Comparison of ENCODE assay signal across 8 cellular contexts in the genomic region with DNA sequence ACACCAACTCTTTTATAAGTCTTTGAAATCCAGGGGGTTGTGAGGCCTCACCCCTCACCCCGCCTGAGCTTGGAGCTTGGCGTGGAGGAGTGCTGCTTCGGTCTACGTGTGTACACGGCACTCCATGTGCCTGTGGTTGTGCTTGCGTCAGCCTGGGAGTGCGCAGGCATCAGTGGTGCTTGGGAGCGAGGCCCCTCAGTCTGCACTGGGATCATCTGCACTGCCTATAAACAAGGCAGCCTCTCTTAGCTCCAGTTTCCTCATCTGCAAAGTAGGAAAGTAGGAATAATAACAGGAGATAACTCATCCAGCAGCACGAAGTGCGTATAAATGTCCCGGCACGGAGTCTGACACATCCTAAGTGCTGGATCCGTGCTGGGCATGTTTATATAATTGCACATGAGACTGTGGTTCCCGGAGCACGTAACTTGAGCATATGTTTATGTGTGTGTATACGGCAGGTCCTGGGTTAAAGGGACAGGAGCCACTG. TPM values are rescaled to one million over a fixed set of nuclear protein-coding genes. Genes with fewer than 3 reads are reported as not detected.
A peak's percentile ranks its signal among the peaks of the same experiment; 100 is the strongest.
DNase-seq lines count a peak whose midpoint lies in the region; ATAC-seq and TF ChIP-seq lines count a peak whose summit lies in the region.

No MANE protein-coding gene starts in this region.

- H3K36me3 Mint-ChIP-seq in nephron (ENCODE audit: low read depth) = no peaks in the 10 kb centered on the region

- H4K91ac ChIP-seq in IMR-90 (ENCODE audit: insufficient read depth, low read depth, low read length) = peak overlapping the region; percentile 96

- peak overlapping the region; percentile 90 for H3K27ac ChIP-seq in IMR-90 (ENCODE audit: insufficient read depth, low read length)
- H3K27ac ChIP-seq in esophagus (ENCODE audit: low read depth in 2 of 2, low read length in 1 of 2) = peak overlapping the region; percentile 81 to 88
- H3K27ac ChIP-seq in vagina = peak overlapping the region; percentile 92

- peak overlapping the region; percentile 86 for H3K18ac ChIP-seq in IMR-90 (ENCODE audit: low read depth, low read length)

- H3K27me3 ChIP-seq in IMR-90 (ENCODE audit: control insufficient read depth, insufficient read depth, low read length) (no peaks in the 10 kb centered on the region), esophagus (ENCODE audit: control insufficient read depth in 1 of 2, insufficient read depth in 2 of 2, low read length in 2 of 2) (no peaks in the 10 kb centered on the region), vagina (no peaks in the 10 kb centered on the region)

- H2AK9ac ChIP-seq in IMR-90 (replicated peaks; ENCODE audit: low read depth, low read length, poor library complexity) = peak overlapping the region; percentile 86

- POLR2A ChIA-PET in IMR-90 (lab: Charles Lee; ENCODE audit: unreplicated experiment) = interaction anchor here (0.5 kb wide), 1 partner anchor 1877 kb away, joined by 3 read pairs; no protein-coding TSS in a partner anchor

- in situ Hi-C loops in IMR-90 (cut with MboI; ENCODE audit: low sequenced_read_pairs) = no loop called here

- no peaks in the 10 kb centered on the region for H3K9me3 ChIP-seq in IMR-90 (ENCODE audit: control insufficient read depth, insufficient read depth, low read length)
- no peaks in the 10 kb centered on the region for H3K9me3 ChIP-seq in esophagus (ENCODE audit: control insufficient read depth in 2 of 2, insufficient read depth in 1 of 2, low read depth in 1 of 2, low read length in 1 of 2)
- H3K9me3 ChIP-seq in vagina = no peaks in the 10 kb centered on the region

- peak overlapping the region; percentile 74 for H2BK120ac ChIP-seq in IMR-90 (ENCODE audit: low read depth, low read length)

- CTCF ChIA-PET in IMR-90 (lab: Yijun Ruan, JAX) = no interaction called here

- no peak; the same call in 1 of the 2 replicates for TF ChIP-seq RAD21 in IMR-90 (IDR thresholded peaks at IDR 0.05; ENCODE audit: low read length)

- H4K20me1 ChIP-seq in IMR-90 (ENCODE audit: insufficient read depth, low read length) = peaks cover 17% of the 10 kb centered on the region

- peak overlapping the region; percentile 71 for H3K4me2 ChIP-seq in IMR-90 (ENCODE audit: low read depth, low read length)

- peaks cover 2% of the 10 kb centered on the region for H3K27me3 Mint-ChIP-seq in nephron (ENCODE audit: low read depth)

- peak overlapping the region; percentile 89 for H3K4ac ChIP-seq in IMR-90 (ENCODE audit: low read depth, low read length)

- ATAC-seq in GM19463 (IDR thresholded peaks at IDR 0.05; ENCODE audit: unreplicated experiment) (peak; percentile 20), IMR-90 (ENCODE audit: low read depth) (peak; percentile 57)

- H2AFZ ChIP-seq in IMR-90 (replicated peaks; ENCODE audit: low read length, poor library complexity) = peak overlapping the region; percentile 82

- peak overlapping the region; percentile 88 for H3K9ac ChIP-seq in IMR-90 (ENCODE audit: low read depth, low read length)

- H3K79me1 ChIP-seq in IMR-90 (ENCODE audit: low read depth in 1 of 2, low read length in 2 of 2) = peaks cover 4 to 45% of the 10 kb centered on the region in 2 experiments; a peak in 3 of 4 replicates

- H3K56ac ChIP-seq in IMR-90 (ENCODE audit: extremely low read depth, insufficient read depth, low read length) = peak overlapping the region; percentile 95

- intact Hi-C loops in IMR-90 (cut with micrococcal nuclease) (loop anchor here (1.0 to 10.0 kb wide), 4 partner anchors 43 to 450 kb away; a partner anchor contains a TSS), vagina (cut with DNase I) (no loop called here)

- H3K27ac Mint-ChIP-seq in nephron = peak overlapping the region; percentile 95 to 97 (median 96)

- H3K4me1 Mint-ChIP-seq in nephron = peaks cover 58% of the 10 kb centered on the region

- H3K4me3 ChIP-seq in AG10803 (ENCODE audit: low read length) (peak overlapping the region; percentile 84), IMR-90 (ENCODE audit: insufficient read depth, low read depth, low read length) (peak overlapping the region; percentile 48), esophagus (ENCODE audit: low read depth in 1 of 2, low read length in 2 of 2) (peak overlapping the region; percentile 44 to 67), vagina (peak overlapping the region; percentile 64 to 65)

- H2AK5ac ChIP-seq in IMR-90 (ENCODE audit: low read depth, low read length) = peak overlapping the region; percentile 69

- peaks cover 4% of the 10 kb centered on the region; the same call in 1 of the 2 replicates for H3K9me1 ChIP-seq in IMR-90 (ENCODE audit: insufficient read depth, low read length)

- no TSS peak for BruUV-seq in IMR-90 (replicated peaks; lab: Mats Ljungman, UMichigan)

- H3K4me1 ChIP-seq in IMR-90 (ENCODE audit: control insufficient read depth, insufficient read depth, low read length) (peaks cover 19% of the 10 kb centered on the region), esophagus (ENCODE audit: control insufficient read depth in 2 of 2, insufficient read depth in 2 of 2, low read length in 1 of 2) (peaks cover 8 to 38% of the 10 kb centered on the region in 2 donors), vagina (peaks cover 55% of the 10 kb centered on the region)

- peak overlapping the region; percentile 80 for H4K5ac ChIP-seq in IMR-90 (ENCODE audit: low read depth, low read length)

- TF ChIP-seq CTCF in AG10803 (conservative IDR thresholded peaks at IDR 0.05; ENCODE audit: low read length) (no peak), IMR-90 (conservative IDR thresholded peaks at IDR 0.05; ENCODE audit: low read depth, low read length) (no peak), nephron (IDR thresholded peaks at IDR 0.05; ENCODE audit: unreplicated experiment in 3 of 3) (no peak), vagina (IDR thresholded peaks at IDR 0.05) (no peak)

- H3K14ac ChIP-seq in IMR-90 (replicated peaks; ENCODE audit: low read depth, low read length) = peak overlapping the region; percentile 94

- H2BK15ac ChIP-seq in IMR-90 (ENCODE audit: low read depth, low read length) = peak overlapping the region; percentile 26; the same call in 2 of the 3 replicates

- peak overlapping the region; percentile 90 for H2BK5ac ChIP-seq in IMR-90 (ENCODE audit: low read depth, low read length, poor library complexity, severe bottlenecking)

- peak overlapping the region; percentile 79 for H2BK20ac ChIP-seq in IMR-90 (ENCODE audit: low read depth, low read length)

- dilution Hi-C loops in IMR-90 (cut with HindIII; ENCODE audit: low sequenced_read_pairs, unreplicated experiment) = no loop called here

- peak overlapping the region; percentile 78 to 94 for H4K8ac ChIP-seq in IMR-90 (ENCODE audit: low read depth in 2 of 2, low read length in 2 of 2)

- H3K4me3 Mint-ChIP-seq in nephron = peak overlapping the region; percentile 89 to 95 (median 90)

- H3K9me3 Mint-ChIP-seq in nephron = no peaks in the 10 kb centered on the region

- DNase-seq in AG10803 (ENCODE audit: low read depth) (peak; percentile 92), IMR-90 (peak; percentile 98), vagina (ENCODE audit: extremely low spot score in 2 of 2) (no peak), inferior parietal cortex (ENCODE audit: extremely low spot score) (no peak)
- DNase-seq in activated CD8-positive, alpha-beta memory T cell treated with anti-CD3 and anti-CD28 coated beads, Interleukin-2, amount 50 U/mL, for 4 hours = peak; percentile 49

- H3K23ac ChIP-seq in IMR-90 (ENCODE audit: low read depth, low read length) = peak overlapping the region; percentile 85

- WGBS in IMR-90 (ENCODE audit: extremely low coverage in 2 of 2, insufficient read length in 1 of 2), 2 experiments = 0% methylated on average over 10 of the region's 16 CpGs; no CpG with 5 or more reads in 1 of the 2 experiments
- 32 to 36% methylated on average over 16 of the region's 16 CpGs for WGBS in esophagus, 2 donors

- peaks cover 5% of the 10 kb centered on the region; the same call in 1 of the 2 replicates for H3K36me3 ChIP-seq in IMR-90 (ENCODE audit: control insufficient read depth, insufficient read depth, low read length)
- H3K36me3 ChIP-seq in esophagus (ENCODE audit: control insufficient read depth in 2 of 2, insufficient read depth in 2 of 2, low read length in 1 of 2) = no peaks in the 10 kb centered on the region
- H3K36me3 ChIP-seq in vagina = no peaks in the 10 kb centered on the region

- TF ChIP-seq POLR2A in IMR-90 (IDR thresholded peaks at IDR 0.05; ENCODE audit: low read depth, low read length) (no peak; the same call in none of the 2 replicates), vagina (IDR thresholded peaks at IDR 0.05) (peak in 1 of 2 donors; percentile 42)

TF ChIP-seq in IMR-90, 13 proteins besides CTCF, POLR2A, EP300 and RAD21 (continues in another document):
- TF ChIP-seq RCOR1 (IDR thresholded peaks at IDR 0.05; ENCODE audit: insufficient replicate concordance, low read length) = peak; percentile 87
- no peak for TF ChIP-seq CHD1 (IDR thresholded peaks at IDR 0.05; ENCODE audit: low read depth, low read length)
- peak; percentile 99 for TF ChIP-seq BHLHE40 (IDR thresholded peaks at IDR 0.05; ENCODE audit: low read depth, low read length)
- TF ChIP-seq SMC3 (IDR thresholded peaks at IDR 0.05; ENCODE audit: low read depth, low read length) = no peak
- TF ChIP-seq NFE2L2 (IDR thresholded peaks at IDR 0.05; ENCODE audit: low read depth, low read length) = peak; percentile 37; the same call in 1 of the 2 replicates
- TF ChIP-seq FOS (IDR thresholded peaks at IDR 0.05; ENCODE audit: low read depth, low read length) = peak; percentile 83
- TF ChIP-seq, protein P1, sequence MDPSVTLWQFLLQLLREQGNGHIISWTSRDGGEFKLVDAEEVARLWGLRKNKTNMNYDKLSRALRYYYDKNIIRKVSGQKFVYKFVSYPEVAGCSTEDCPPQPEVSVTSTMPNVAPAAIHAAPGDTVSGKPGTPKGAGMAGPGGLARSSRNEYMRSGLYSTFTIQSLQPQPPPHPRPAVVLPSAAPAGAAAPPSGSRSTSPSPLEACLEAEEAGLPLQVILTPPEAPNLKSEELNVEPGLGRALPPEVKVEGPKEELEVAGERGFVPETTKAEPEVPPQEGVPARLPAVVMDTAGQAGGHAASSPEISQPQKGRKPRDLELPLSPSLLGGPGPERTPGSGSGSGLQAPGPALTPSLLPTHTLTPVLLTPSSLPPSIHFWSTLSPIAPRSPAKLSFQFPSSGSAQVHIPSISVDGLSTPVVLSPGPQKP (IDR thresholded peaks at IDR 0.05; ENCODE audit: borderline replicate concordance, low read depth, low read length) = no peak
- TF ChIP-seq MAZ (IDR thresholded peaks at IDR 0.05; ENCODE audit: borderline replicate concordance, low read depth, low read length) = peak; percentile 73; the same call in 1 of the 2 replicates
- no peak for TF ChIP-seq RFX5 (IDR thresholded peaks at IDR 0.05; ENCODE audit: low read depth, low read length)
- TF ChIP-seq MXI1 (IDR thresholded peaks at IDR 0.05; ENCODE audit: borderline replicate concordance, low read depth, low read length) = peak; percentile 78; the same call in 1 of the 2 replicates
- no peak for TF ChIP-seq MAFK (IDR thresholded peaks at IDR 0.05; ENCODE audit: low read depth, low read length)

RNA-seq across cellular contexts. Expression of a gene that starts 1.2 kb away (rescaled TPM):
- 53.4 and 53.6 TPM in 2 replicates for total RNA-seq in IMR-90 (2012; rRNA removed)
- polyA plus RNA-seq in IMR-90 (2012; rRNA removed) = 96.3 and 103 TPM in 2 replicates
- 65.7 and 153 TPM in 2 replicates for polyA plus RNA-seq in IMR-90 (2012; cell fraction: cytosol; rRNA removed)
- polyA plus RNA-seq in IMR-90 (2012; cell fraction: nucleus; rRNA removed; ENCODE audit: low replicate concordance) = 35.4 and 45.3 TPM in 2 replicates
- polyA plus RNA-seq in esophagus = 10 to 100 TPM; 23.7 to 25.0 TPM
- total RNA-seq in vagina = 84.2 TPM

Comparison
In these comparisons a context has a peak if more than half of its experiments do, and no peak if none do; other contexts are left out.
1. DNase-seq: peak in AG10803 (single experiment), IMR-90 (single experiment) and activated CD8-positive, alpha-beta memory T cell treated with anti-CD3 and anti-CD28 coated beads, Interleukin-2, amount 50 U/mL, for 4 hours (single experiment); none in vagina (0 of 2) and inferior parietal cortex (single experiment).
2. Peak in every context shown above with its lines, with median percentiles within 50 percentile points of each other: H3K4me3 ChIP-seq and H3K27ac ChIP-seq.